ENCODE assay signal across 8 cellular contexts in the genomic region with DNA sequence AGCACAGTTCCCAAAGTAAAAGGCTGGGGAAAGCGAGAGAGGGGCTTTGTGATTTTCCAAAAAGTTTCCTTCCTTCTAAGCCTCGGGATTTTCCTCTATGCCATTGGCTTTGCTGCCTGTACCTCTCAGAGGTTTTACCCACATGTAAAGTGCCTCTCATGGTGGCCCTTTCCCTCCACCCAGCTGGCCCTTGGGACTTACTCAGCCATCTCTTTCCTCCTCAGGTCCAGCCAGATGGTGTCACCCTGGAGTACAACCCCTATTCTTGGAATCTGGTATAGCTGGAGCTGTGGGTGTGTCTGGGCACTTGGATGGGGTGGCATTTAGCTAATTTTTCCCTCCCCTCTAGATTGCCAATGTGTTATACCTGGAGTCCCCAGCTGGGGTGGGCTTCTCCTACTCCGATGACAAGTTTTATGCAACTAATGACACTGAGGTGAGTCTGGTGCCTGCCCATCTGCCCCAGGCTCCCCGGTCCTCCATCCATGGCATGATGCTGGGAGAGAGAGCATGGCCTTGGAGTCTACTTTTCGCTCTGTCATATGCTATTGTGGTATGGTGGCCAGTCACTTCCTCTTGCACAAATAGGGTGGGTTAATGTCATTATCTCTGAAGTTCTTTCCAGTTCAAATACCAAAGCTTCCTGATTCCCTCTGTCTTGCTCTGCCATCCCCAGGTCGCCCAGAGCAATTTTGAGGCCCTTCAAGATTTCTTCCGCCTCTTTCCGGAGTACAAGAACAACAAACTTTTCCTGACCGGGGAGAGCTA. TPM values are rescaled to one million over a fixed set of nuclear protein-coding genes. Genes with fewer than 3 reads are reported as not detected.
DNase-seq lines count a peak whose midpoint lies in the region; ATAC-seq and TF ChIP-seq lines count a peak whose summit lies in the region.

No MANE protein-coding gene starts in this region.

- H3K4me3 Mint-ChIP-seq in WTC11 (peak overlapping the region; percentile 87), glutamatergic neuron (ENCODE audit: unreplicated experiment) (peak overlapping the region; percentile 78)

- no peaks in the 10 kb centered on the region for H3K9me3 Mint-ChIP-seq in WTC11
- peaks cover 11% of the 10 kb centered on the region for H3K9me3 Mint-ChIP-seq in glutamatergic neuron (ENCODE audit: unreplicated experiment)

- H3K27me3 ChIP-seq in BJ (ENCODE audit: control insufficient read depth, insufficient read depth, low read length): no peaks in the 10 kb centered on the region

- CTCF ChIA-PET in BJ (lab: Yijun Ruan, JAX): interaction anchor here (0.6 to 3.4 kb wide), 7 partner anchors 10 to 76 kb away, joined by 3 to 12 read pairs (median 4); no protein-coding TSS in a partner anchor
- CTCF ChIA-PET in WTC11 (lab: Charles Lee): interaction anchor here (1.3 to 3.0 kb wide), 3 partner anchors 50 to 120 kb away, joined by 3 to 15 read pairs (median 10); no protein-coding TSS in a partner anchor

- DNase-seq in BJ (ENCODE audit: low read depth) (no peak), HPDE6-E6E7 (ENCODE audit: extremely low spot score) (peak; percentile 69), WTC11 (ENCODE audit: low spot score) (no peak), glutamatergic neuron (no peak), skeletal muscle cell (ENCODE audit: low read depth) (no peak)
- DNase-seq in stimulated activated CD4-positive, alpha-beta T cell treated with anti-CD3 and anti-CD28 coated beads, Interleukin-4, amount 100 ng/mL, for 1 hour: no peak

- peak; percentile 43 for TF ChIP-seq CTCF in BJ (IDR thresholded peaks at IDR 0.05; ENCODE audit: insufficient read depth, low read depth, low read length)
- TF ChIP-seq CTCF in WTC11 (IDR thresholded peaks at IDR 0.05): no peak
- TF ChIP-seq CTCF in glutamatergic neuron (IDR thresholded peaks at IDR 0.05; ENCODE audit: partially characterized antibody, unreplicated experiment): no peak

- H3K4me3 ChIP-seq in BJ (ENCODE audit: low read depth, low read length) (peak overlapping the region; percentile 77), skeletal muscle cell (ENCODE audit: low read depth, low read length) (peak overlapping the region; percentile 75)

- H3K36me3 Mint-ChIP-seq in WTC11 (peaks cover 8% of the 10 kb centered on the region), glutamatergic neuron (ENCODE audit: unreplicated experiment) (no peaks in the 10 kb centered on the region)

- H3K4me1 Mint-ChIP-seq in WTC11 (peaks cover 12% of the 10 kb centered on the region), glutamatergic neuron (ENCODE audit: low read depth, unreplicated experiment) (peaks cover 3% of the 10 kb centered on the region)

- no peaks in the 10 kb centered on the region; the same call in 1 of the 2 replicates for H3K27me3 Mint-ChIP-seq in WTC11 (ENCODE audit: low read depth)
- peaks cover 9% of the 10 kb centered on the region for H3K27me3 Mint-ChIP-seq in glutamatergic neuron (ENCODE audit: unreplicated experiment)

- H3K36me3 ChIP-seq in BJ (ENCODE audit: control insufficient read depth, insufficient read depth, low read length): peaks cover 15% of the 10 kb centered on the region

- ATAC-seq in WTC11 (no peak), HG03520 (IDR thresholded peaks at IDR 0.05; ENCODE audit: unreplicated experiment) (no peak), HG03442 (IDR thresholded peaks at IDR 0.05; ENCODE audit: unreplicated experiment) (no peak)

- POLR2A ChIA-PET in BJ (lab: Charles Lee) (no interaction called here), WTC11 (lab: Charles Lee) (interaction anchor here (0.8 to 1.2 kb wide), 2 partner anchors 11 to 68 kb away, joined by 3 to 4 read pairs; a partner anchor contains a TSS)

- no peak overlapping the region for H3K27ac Mint-ChIP-seq in WTC11
- no peak overlapping the region for H3K27ac Mint-ChIP-seq in glutamatergic neuron (ENCODE audit: unreplicated experiment)

TF ChIP-seq in WTC11, 78 proteins besides CTCF, POLR2A, EP300 and RAD21:
- TF ChIP-seq, protein P1, sequence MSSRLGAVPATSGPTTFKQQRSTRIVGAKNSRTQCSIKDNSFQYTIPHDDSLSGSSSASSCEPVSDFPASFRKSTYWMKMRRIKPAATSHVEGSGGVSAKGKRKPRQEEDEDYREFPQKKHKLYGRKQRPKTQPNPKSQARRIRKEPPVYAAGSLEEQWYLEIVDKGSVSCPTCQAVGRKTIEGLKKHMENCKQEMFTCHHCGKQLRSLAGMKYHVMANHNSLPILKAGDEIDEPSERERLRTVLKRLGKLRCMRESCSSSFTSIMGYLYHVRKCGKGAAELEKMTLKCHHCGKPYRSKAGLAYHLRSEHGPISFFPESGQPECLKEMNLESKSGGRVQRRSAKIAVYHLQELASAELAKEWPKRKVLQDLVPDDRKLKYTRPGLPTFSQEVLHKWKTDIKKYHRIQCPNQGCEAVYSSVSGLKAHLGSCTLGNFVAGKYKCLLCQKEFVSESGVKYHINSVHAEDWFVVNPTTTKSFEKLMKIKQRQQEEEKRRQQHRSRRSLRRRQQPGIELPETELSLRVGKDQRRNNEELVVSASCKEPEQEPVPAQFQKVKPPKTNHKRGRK (CRISPR knock-in tag; IDR thresholded peaks at IDR 0.05; ENCODE audit: borderline replicate concordance): no peak
- 0 out of 2 replicates have a peak, but pooled peaks have one; percentile 24 for TF ChIP-seq FOXK1 (CRISPR knock-in tag; IDR thresholded peaks at IDR 0.05)

RNA-seq across cellular contexts. Expression of a gene that starts 1.1 kb away (rescaled TPM):
- polyA plus RNA-seq in BJ (2011; rRNA removed): 286 and 408 TPM in 2 replicates
- polyA minus RNA-seq in BJ (2011; rRNA and poly(A)+ RNA removed): 91.5 and 154 TPM in 2 replicates
- total RNA-seq in WTC11 (2021) (44.2 to 48.3 TPM (median 47.2 TPM) in 3 replicates), glutamatergic neuron (ENCODE audit: unreplicated experiment) (63.7 TPM)

RNA-seq across cellular contexts. Expression of a gene that starts 1.2 kb away (rescaled TPM):
- polyA plus RNA-seq in BJ (2011; rRNA removed): 2.1 and 4.3 TPM in 2 replicates
- 1.1 and 4.6 TPM in 2 replicates for polyA minus RNA-seq in BJ (2011; rRNA and poly(A)+ RNA removed)
- 6.1 to 8.3 TPM (median 6.6 TPM) in 3 replicates for total RNA-seq in WTC11 (2021)
- 3.5 TPM for total RNA-seq in glutamatergic neuron (ENCODE audit: unreplicated experiment)

RNA-seq across cellular contexts. Expression of a gene that starts 4.8 kb away (rescaled TPM):
- polyA plus RNA-seq in BJ (2011; rRNA removed): 0.59 and 0.66 TPM in 2 replicates
- polyA minus RNA-seq in BJ (2011; rRNA and poly(A)+ RNA removed): 0.62 and 1.3 TPM in 2 replicates
- total RNA-seq in WTC11 (2021): 3.3 to 4.5 TPM (median 3.7 TPM) in 3 replicates
- 1.2 TPM for total RNA-seq in glutamatergic neuron (ENCODE audit: unreplicated experiment)

RNA-seq across cellular contexts. Expression of a gene that starts 11.2 kb away (rescaled TPM):
- polyA plus RNA-seq in BJ (2011; rRNA removed): 4.9 and 6.0 TPM in 2 replicates
- polyA minus RNA-seq in BJ (2011; rRNA and poly(A)+ RNA removed): 14.8 and 17.0 TPM in 2 replicates
- total RNA-seq in WTC11 (2021) (15.2 to 17.4 TPM (median 17.0 TPM) in 3 replicates), glutamatergic neuron (ENCODE audit: unreplicated experiment) (10.2 TPM)

RNA-seq across cellular contexts. Expression of a gene that starts 19.7 kb away (rescaled TPM):
- 11.3 and 22.0 TPM in 2 replicates for polyA plus RNA-seq in BJ (2011; rRNA removed)
- polyA minus RNA-seq in BJ (2011; rRNA and poly(A)+ RNA removed): 7.3 and 10.0 TPM in 2 replicates
- total RNA-seq in WTC11 (2021): 109 to 135 TPM (median 133 TPM) in 3 replicates
- 29.7 TPM for total RNA-seq in glutamatergic neuron (ENCODE audit: unreplicated experiment)
